ENCODE assay signal across 15 cellular contexts in the genomic region with DNA sequence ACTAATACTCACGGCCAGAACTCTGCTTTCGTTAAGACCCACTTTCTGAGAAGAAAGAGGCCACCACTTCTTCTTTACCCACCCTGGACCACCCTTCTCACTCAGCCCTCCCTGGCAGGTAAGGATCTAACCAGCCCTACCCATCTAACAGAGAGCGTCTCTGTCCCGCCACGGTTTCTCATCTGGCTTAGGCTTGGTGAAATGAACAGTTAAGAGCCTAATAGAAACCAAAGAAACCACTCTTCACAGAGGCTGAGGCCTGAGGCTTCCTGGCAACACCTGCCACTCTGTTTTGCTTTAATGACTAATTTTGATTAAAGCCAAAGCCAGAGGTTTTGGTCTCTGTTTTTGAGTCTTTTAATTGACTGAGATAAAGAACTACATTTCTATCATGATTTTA.
DNase-seq lines count a peak whose midpoint lies in the region; ATAC-seq and TF ChIP-seq lines count a peak whose summit lies in the region.
"Had no signal": no experiment of that assay in that cellular context is flagged by ENCODE, and none has a peak within 500 bp of the region (broad histone marks: within the 10 kb centered on the region; RNA-seq: fewer than 3 reads in every experiment).

No MANE protein-coding gene starts in this region.

- H3K27me3 Mint-ChIP-seq in central memory CD8-positive, alpha-beta T cell, result no peaks in the 10 kb centered on the region
- peaks cover 6% of the 10 kb centered on the region for H3K27me3 Mint-ChIP-seq in GM23338 (ENCODE audit: insufficient read depth, low read depth, poor library complexity)
- H3K27me3 Mint-ChIP-seq in progenitor cell of endocrine pancreas, result no peaks in the 10 kb centered on the region

- no peak overlapping the region for H2AFZ ChIP-seq in GM23338
- H2AFZ ChIP-seq: hepatocyte had no signal

- H3K36me3 ChIP-seq in GM23338 (ENCODE audit: insufficient read depth), result no peaks in the 10 kb centered on the region
- H3K36me3 ChIP-seq: HAP-1 had no signal

- no peak overlapping the region for H3K27ac Mint-ChIP-seq in central memory CD8-positive, alpha-beta T cell (ENCODE audit: low read depth)
- H3K27ac Mint-ChIP-seq in GM23338 (no peak overlapping the region), progenitor cell of endocrine pancreas (no peak overlapping the region)

- H3K27ac ChIP-seq in GM23338 (ENCODE audit: low read depth), result no peak overlapping the region
- H3K27ac ChIP-seq: hepatocyte had no signal

- no peaks in the 10 kb centered on the region for H3K27me3 ChIP-seq in GM23338 (ENCODE audit: insufficient read depth)
- H3K27me3 ChIP-seq: hepatocyte had no signal

- no peaks in the 10 kb centered on the region for H3K4me1 ChIP-seq in GM23338 (ENCODE audit: insufficient read depth)
- H3K4me1 ChIP-seq: HAP-1 had no signal

- no peaks in the 10 kb centered on the region for H3K36me3 Mint-ChIP-seq in central memory CD8-positive, alpha-beta T cell (ENCODE audit: insufficient read depth)
- H3K36me3 Mint-ChIP-seq in GM23338 (ENCODE audit: low read depth) (no peaks in the 10 kb centered on the region), progenitor cell of endocrine pancreas (ENCODE audit: insufficient read depth) (no peaks in the 10 kb centered on the region)

- peaks cover 19% of the 10 kb centered on the region for H3K9me2 ChIP-seq in GM23338 (ENCODE audit: insufficient read depth)

- H4K20me1 ChIP-seq in GM23338 (replicated peaks; ENCODE audit: insufficient read depth), result no peaks in the 10 kb centered on the region

- no peaks in the 10 kb centered on the region for H3K9me3 Mint-ChIP-seq in central memory CD8-positive, alpha-beta T cell
- H3K9me3 Mint-ChIP-seq in GM23338, result no peaks in the 10 kb centered on the region
- no peaks in the 10 kb centered on the region for H3K9me3 Mint-ChIP-seq in progenitor cell of endocrine pancreas (ENCODE audit: low read depth)

- H3K4me3 Mint-ChIP-seq in central memory CD8-positive, alpha-beta T cell, result no peak overlapping the region
- H3K4me3 Mint-ChIP-seq in GM23338 (no peak overlapping the region), progenitor cell of endocrine pancreas (ENCODE audit: low read depth) (no peak overlapping the region)

- peak; percentile 70 for ATAC-seq in GM18520 (IDR thresholded peaks at IDR 0.05; ENCODE audit: unreplicated experiment)
- peak; percentile 76 for ATAC-seq in HG03039 (IDR thresholded peaks at IDR 0.05; ENCODE audit: unreplicated experiment)
- peak; percentile 40 for ATAC-seq in central memory CD8-positive, alpha-beta T cell (replicated peaks; ENCODE audit: extremely low read depth, poor library complexity, severe bottlenecking)
- ATAC-seq in GM23338, result no peak

- no peaks in the 10 kb centered on the region for H3F3A ChIP-seq in GM23338 (replicated peaks; ENCODE audit: low read depth)

- TF ChIP-seq CTCF in GM20000 (IDR thresholded peaks at IDR 0.05; ENCODE audit: extremely low read depth, missing control alignments) (no peak), GM23338 (conservative IDR thresholded peaks at IDR 0.05; ENCODE audit: low read depth in 2 of 2) (no peak), progenitor cell of endocrine pancreas (IDR thresholded peaks at IDR 0.05; ENCODE audit: unreplicated experiment) (no peak)

- peaks cover 12% of the 10 kb centered on the region for H3K4me1 Mint-ChIP-seq in central memory CD8-positive, alpha-beta T cell
- H3K4me1 Mint-ChIP-seq in GM23338 (no peaks in the 10 kb centered on the region), progenitor cell of endocrine pancreas (ENCODE audit: low read depth) (no peaks in the 10 kb centered on the region)

- no peak overlapping the region for H3K4me2 ChIP-seq in GM23338
- H3K4me2 ChIP-seq: hepatocyte had no signal

- H3K4me3 ChIP-seq in GM23338, result no peak overlapping the region
- H3K4me3 ChIP-seq: HAP-1, hepatocyte had no signal

- peak; percentile 45 for DNase-seq in GM20000 (ENCODE audit: low spot score)
- DNase-seq in central memory CD8-positive, alpha-beta T cell (ENCODE audit: low spot score in 2 of 2), result no peak
- no peak for DNase-seq in GM23338 (ENCODE audit: low spot score)
- DNase-seq in retina, result no peak
- DNase-seq in cerebellar nuclear complex (lab: John Stamatoyannopoulos, UW), result no peak
- DNase-seq in progenitor cell of endocrine pancreas (ENCODE audit: low spot score, unreplicated experiment), result no peak
- DNase-seq: activated naive CD4-positive, alpha-beta T cell; DMS 273 treated with DMSO at 0.1 percent for 48 hours; midbrain; MM.1S; small intestine had no signal

- no peaks in the 10 kb centered on the region for H3K79me2 ChIP-seq in GM23338 (replicated peaks; ENCODE audit: insufficient read depth)
- H3K79me2 ChIP-seq: hepatocyte had no signal

TF ChIP-seq in GM23338, 12 proteins besides CTCF, POLR2A, EP300 and RAD21 (continues in another document):
- no peak for TF ChIP-seq ZNF114 (CRISPR knock-in tag; IDR thresholded peaks at IDR 0.05)
- TF ChIP-seq, protein P1, sequence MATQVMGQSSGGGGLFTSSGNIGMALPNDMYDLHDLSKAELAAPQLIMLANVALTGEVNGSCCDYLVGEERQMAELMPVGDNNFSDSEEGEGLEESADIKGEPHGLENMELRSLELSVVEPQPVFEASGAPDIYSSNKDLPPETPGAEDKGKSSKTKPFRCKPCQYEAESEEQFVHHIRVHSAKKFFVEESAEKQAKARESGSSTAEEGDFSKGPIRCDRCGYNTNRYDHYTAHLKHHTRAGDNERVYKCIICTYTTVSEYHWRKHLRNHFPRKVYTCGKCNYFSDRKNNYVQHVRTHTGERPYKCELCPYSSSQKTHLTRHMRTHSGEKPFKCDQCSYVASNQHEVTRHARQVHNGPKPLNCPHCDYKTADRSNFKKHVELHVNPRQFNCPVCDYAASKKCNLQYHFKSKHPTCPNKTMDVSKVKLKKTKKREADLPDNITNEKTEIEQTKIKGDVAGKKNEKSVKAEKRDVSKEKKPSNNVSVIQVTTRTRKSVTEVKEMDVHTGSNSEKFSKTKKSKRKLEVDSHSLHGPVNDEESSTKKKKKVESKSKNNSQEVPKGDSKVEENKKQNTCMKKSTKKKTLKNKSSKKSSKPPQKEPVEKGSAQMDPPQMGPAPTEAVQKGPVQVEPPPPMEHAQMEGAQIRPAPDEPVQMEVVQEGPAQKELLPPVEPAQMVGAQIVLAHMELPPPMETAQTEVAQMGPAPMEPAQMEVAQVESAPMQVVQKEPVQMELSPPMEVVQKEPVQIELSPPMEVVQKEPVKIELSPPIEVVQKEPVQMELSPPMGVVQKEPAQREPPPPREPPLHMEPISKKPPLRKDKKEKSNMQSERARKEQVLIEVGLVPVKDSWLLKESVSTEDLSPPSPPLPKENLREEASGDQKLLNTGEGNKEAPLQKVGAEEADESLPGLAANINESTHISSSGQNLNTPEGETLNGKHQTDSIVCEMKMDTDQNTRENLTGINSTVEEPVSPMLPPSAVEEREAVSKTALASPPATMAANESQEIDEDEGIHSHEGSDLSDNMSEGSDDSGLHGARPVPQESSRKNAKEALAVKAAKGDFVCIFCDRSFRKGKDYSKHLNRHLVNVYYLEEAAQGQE (IDR thresholded peaks at IDR 0.05; ENCODE audit: unreplicated experiment), result no peak
- no peak for TF ChIP-seq ZNF331 (CRISPR knock-in tag; IDR thresholded peaks at IDR 0.05; ENCODE audit: low read depth)
- no peak for TF ChIP-seq EZH2 (IDR thresholded peaks at IDR 0.05; ENCODE audit: low read depth, unreplicated experiment)
